In the genomic region with DNA sequence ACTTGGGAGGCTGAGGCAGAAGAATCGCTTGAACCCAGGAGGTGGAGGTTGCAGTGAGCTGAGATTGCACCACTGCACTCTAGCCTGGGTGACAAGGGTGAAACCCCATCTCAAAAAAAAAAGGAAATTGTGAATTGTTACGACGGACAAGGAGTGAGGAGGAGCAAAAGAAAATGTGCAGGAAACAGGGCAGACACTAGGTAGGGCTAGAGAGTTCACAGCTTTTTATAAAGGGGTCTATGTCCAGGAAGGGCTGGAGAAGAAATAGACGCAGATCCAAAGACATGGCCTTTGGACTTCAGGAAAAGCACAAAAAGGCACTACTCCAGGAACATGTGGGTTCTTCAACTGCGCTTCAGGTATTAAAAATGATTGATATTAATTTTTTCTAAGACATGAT, we compare ENCODE assay signal across 13 cellular contexts.
"Had no signal": no experiment of that assay in that cellular context is flagged by ENCODE, and none has a peak within 500 bp of the region (broad histone marks: within the 10 kb centered on the region; RNA-seq: fewer than 3 reads in every experiment).

No MANE protein-coding gene starts in this region.

- H3K9me3 ChIP-seq: lower lobe of right lung, prostate gland, right lobe of liver, upper lobe of right lung had no signal

- DNase-seq: activated effector memory CD4-positive, alpha-beta T cell treated with anti-CD3 and anti-CD28 coated beads, Interleukin-2, amount 50 U/mL, for 16 hours; activated T-cell treated with anti-CD3 and anti-CD28 coated beads, Interleukin-2, amount 50 U/mL, for 4 hours; cortex of kidney; effector CD8-positive, alpha-beta T cell; hippocampal formation; lower lobe of right lung; naive thymus-derived CD8-positive, alpha-beta T cell; right lobe of liver; substantia nigra; T-helper 2 cell; upper lobe of right lung had no signal

- H3K27me3 Mint-ChIP-seq: naive thymus-derived CD8-positive, alpha-beta T cell had no signal

- H3K4me1 ChIP-seq: lower lobe of right lung, prostate gland, right lobe of liver, upper lobe of right lung had no signal

- H3K4me3 ChIP-seq: lower lobe of right lung, prostate gland, right lobe of liver, upper lobe of right lung had no signal

- H3K27ac Mint-ChIP-seq: stimulated activated effector memory CD8-positive, alpha-beta T cell treated with anti-CD3 and anti-CD28 coated beads, Interleukin-12 subunit alpha, Interleukin-12 subunit beta, amount 100 ng/mL, for 72 hours had no signal

- H3K27me3 ChIP-seq: right lobe of liver, upper lobe of right lung had no signal

- H3K36me3 ChIP-seq: prostate gland had no signal

- H3K9me3 Mint-ChIP-seq: activated T-cell treated with anti-CD3 and anti-CD28 coated beads, Interleukin-2, amount 50 U/mL, for 4 hours; naive thymus-derived CD8-positive, alpha-beta T cell; stimulated activated effector memory CD8-positive, alpha-beta T cell treated with anti-CD3 and anti-CD28 coated beads, Interleukin-12 subunit alpha, Interleukin-12 subunit beta, amount 100 ng/mL, for 72 hours had no signal

- H3K4me3 Mint-ChIP-seq: activated T-cell treated with anti-CD3 and anti-CD28 coated beads, Interleukin-2, amount 50 U/mL, for 4 hours; naive thymus-derived CD8-positive, alpha-beta T cell; stimulated activated effector memory CD8-positive, alpha-beta T cell treated with anti-CD3 and anti-CD28 coated beads, Interleukin-12 subunit alpha, Interleukin-12 subunit beta, amount 100 ng/mL, for 72 hours had no signal
